ENCODE assay signal across 15 cellular contexts in genomic region chr4:6686104-6686787, GRCh38. TPM values are rescaled to one million over a fixed set of nuclear protein-coding genes. Genes with fewer than 3 reads are reported as not detected.
DNase-seq lines count a peak whose midpoint lies in the region; ATAC-seq and TF ChIP-seq lines count a peak whose summit lies in the region.
"Had no signal": no experiment of that assay in that cellular context is flagged by ENCODE, and none has a peak within 500 bp of the region (broad histone marks: within the 10 kb centered on the region; RNA-seq: fewer than 3 reads in every experiment).

No MANE protein-coding gene starts in this region.

- no peaks in the 10 kb centered on the region for H3K27me3 ChIP-seq in CD8-positive, alpha-beta memory T cell (ENCODE audit: insufficient read depth, low read length, poor library complexity, severe bottlenecking)
- no peaks in the 10 kb centered on the region for H3K27me3 ChIP-seq in osteoblast (ENCODE audit: insufficient read depth, low read length)

- peaks cover 61% of the 10 kb centered on the region for H3K4me1 Mint-ChIP-seq in activated CD8-positive, alpha-beta memory T cell treated with anti-CD3 and anti-CD28 coated beads, Interleukin-2, amount 10 ng/mL, durations not matched to agents 7 days and 5 days
- peaks cover 56 to 73% (median 70%) of the 10 kb centered on the region in 3 donors for H3K4me1 Mint-ChIP-seq in CD8-positive, alpha-beta memory T cell
- H3K4me1 Mint-ChIP-seq in WTC11 = peaks cover 24% of the 10 kb centered on the region
- peaks cover 25% of the 10 kb centered on the region for H3K4me1 Mint-ChIP-seq in chondrocyte (ENCODE audit: low read depth)

- TF ChIP-seq CTCF in WTC11 (IDR thresholded peaks at IDR 0.05) = no peak
- no peak for TF ChIP-seq CTCF in osteoblast (IDR thresholded peaks at IDR 0.05; ENCODE audit: extremely low read depth, low read depth, low read length)
- TF ChIP-seq CTCF in chondrocyte (IDR thresholded peaks at IDR 0.05) = no peak

- no peak overlapping the region for H3K4me3 ChIP-seq in CD8-positive, alpha-beta memory T cell (ENCODE audit: low read length)
- H3K4me3 ChIP-seq in osteoblast (ENCODE audit: insufficient read depth, low read length) = no peak overlapping the region
- H3K4me3 ChIP-seq: GM23248, PC-9 had no signal

- no peak for DNase-seq in activated CD8-positive, alpha-beta memory T cell treated with anti-CD3 and anti-CD28 coated beads, Interleukin-2, amount 10 ng/mL, durations not matched to agents 7 days and 5 days
- DNase-seq in activated CD8-positive, alpha-beta memory T cell treated with anti-CD3 and anti-CD28 coated beads, Interleukin-2, amount 50 U/mL, for 48 hours = no peak
- DNase-seq in CD8-positive, alpha-beta memory T cell = no peak
- no peak for DNase-seq in WTC11 (ENCODE audit: low spot score)
- DNase-seq in osteoblast (ENCODE audit: insufficient read length, low spot score, missing footprints) = peak; percentile 31
- no peak for DNase-seq in middle frontal gyrus (ENCODE audit: extremely low spot score, low spot score)
- no peak for DNase-seq in COLO668 (lab: John Stamatoyannopoulos, UW; ENCODE audit: unreplicated experiment)
- no peak for DNase-seq in chondrocyte (ENCODE audit: low spot score)
- DNase-seq: C1 segment of cervical spinal cord, DMS79 treated with DMSO at 0.1 percent for 48 hours, GM23248, NCI-H187 treated with DMSO at 0.1 percent for 48 hours, NCI-H446 had no signal

- H3K9me3 Mint-ChIP-seq in activated CD8-positive, alpha-beta memory T cell treated with anti-CD3 and anti-CD28 coated beads, Interleukin-2, amount 10 ng/mL, durations not matched to agents 7 days and 5 days (ENCODE audit: low read depth) = no peaks in the 10 kb centered on the region
- H3K9me3 Mint-ChIP-seq in CD8-positive, alpha-beta memory T cell = no peaks in the 10 kb centered on the region
- H3K9me3 Mint-ChIP-seq in WTC11 = peaks cover 5% of the 10 kb centered on the region
- no peaks in the 10 kb centered on the region for H3K9me3 Mint-ChIP-seq in chondrocyte (ENCODE audit: low read depth)

- ATAC-seq in activated CD8-positive, alpha-beta memory T cell treated with anti-CD3 and anti-CD28 coated beads, Interleukin-2, amount 10 ng/mL, durations not matched to agents 7 days and 5 days = no peak
- ATAC-seq in WTC11 = no peak

- H4K20me1 ChIP-seq in osteoblast (ENCODE audit: insufficient read depth, low read length) = no peaks in the 10 kb centered on the region

- H3K9me3 ChIP-seq in CD8-positive, alpha-beta memory T cell (ENCODE audit: low read length) = no peaks in the 10 kb centered on the region
- H3K9me3 ChIP-seq in osteoblast (ENCODE audit: low read depth, low read length) = no peaks in the 10 kb centered on the region

- no peaks in the 10 kb centered on the region for H3K79me2 ChIP-seq in osteoblast (ENCODE audit: insufficient read depth, low read length)

- H3K27me3 Mint-ChIP-seq in activated CD8-positive, alpha-beta memory T cell treated with anti-CD3 and anti-CD28 coated beads, Interleukin-2, amount 10 ng/mL, durations not matched to agents 7 days and 5 days = no peaks in the 10 kb centered on the region
- no peaks in the 10 kb centered on the region for H3K27me3 Mint-ChIP-seq in CD8-positive, alpha-beta memory T cell
- H3K27me3 Mint-ChIP-seq in WTC11 (ENCODE audit: low read depth) (peaks cover 4% of the 10 kb centered on the region; the same call in 1 of the 2 replicates), chondrocyte (ENCODE audit: low read depth) (no peaks in the 10 kb centered on the region)

- POLR2A ChIA-PET in CD8-positive, alpha-beta memory T cell (lab: Charles Lee) = interaction anchor here (1.1 kb wide), 1 partner anchor 45 kb away, joined by 6 read pairs; the partner anchor contains the start of gene MRFAP1
- POLR2A ChIA-PET in WTC11 (lab: Charles Lee) = no interaction called here

- H3K27ac Mint-ChIP-seq in activated CD8-positive, alpha-beta memory T cell treated with anti-CD3 and anti-CD28 coated beads, Interleukin-2, amount 10 ng/mL, durations not matched to agents 7 days and 5 days = peak overlapping the region; percentile 49
- peak overlapping the region; percentile 58 to 99 (median 89) for H3K27ac Mint-ChIP-seq in CD8-positive, alpha-beta memory T cell
- H3K27ac Mint-ChIP-seq in WTC11 (no peak overlapping the region), chondrocyte (ENCODE audit: unreplicated experiment) (no peak overlapping the region)

- H2AFZ ChIP-seq in osteoblast (ENCODE audit: low read length) = no peak overlapping the region
- H2AFZ ChIP-seq: GM23248, PC-9 had no signal

- no peaks in the 10 kb centered on the region for H3K36me3 ChIP-seq in CD8-positive, alpha-beta memory T cell (ENCODE audit: insufficient read depth, low read length)
- no peaks in the 10 kb centered on the region for H3K36me3 ChIP-seq in osteoblast (ENCODE audit: insufficient read depth, low read length)

- peaks cover 10% of the 10 kb centered on the region for H3K36me3 Mint-ChIP-seq in activated CD8-positive, alpha-beta memory T cell treated with anti-CD3 and anti-CD28 coated beads, Interleukin-2, amount 10 ng/mL, durations not matched to agents 7 days and 5 days
- H3K36me3 Mint-ChIP-seq in CD8-positive, alpha-beta memory T cell = peaks cover 0 to 16% (median 2%) of the 10 kb centered on the region in 3 donors
- H3K36me3 Mint-ChIP-seq in WTC11 = no peaks in the 10 kb centered on the region
- H3K36me3 Mint-ChIP-seq in chondrocyte (ENCODE audit: low read depth) = no peaks in the 10 kb centered on the region

- no peak overlapping the region for H3K27ac ChIP-seq in CD8-positive, alpha-beta memory T cell (ENCODE audit: low read depth, low read length)
- H3K27ac ChIP-seq in osteoblast (ENCODE audit: low read depth, low read length) = no peak overlapping the region
- H3K27ac ChIP-seq: GM23248, KMS-11, PC-9 had no signal

- peaks cover 40% of the 10 kb centered on the region for H3K4me1 ChIP-seq in CD8-positive, alpha-beta memory T cell (ENCODE audit: insufficient read depth, low read length)
- H3K4me1 ChIP-seq in osteoblast (ENCODE audit: insufficient read depth, low read length) = peaks cover 12% of the 10 kb centered on the region

- no peak overlapping the region for H3K4me2 ChIP-seq in osteoblast (ENCODE audit: insufficient read depth, low read length)
- H3K4me2 ChIP-seq: KMS-11, PC-9 had no signal

- no peak overlapping the region for H3K4me3 Mint-ChIP-seq in activated CD8-positive, alpha-beta memory T cell treated with anti-CD3 and anti-CD28 coated beads, Interleukin-2, amount 10 ng/mL, durations not matched to agents 7 days and 5 days
- H3K4me3 Mint-ChIP-seq in CD8-positive, alpha-beta memory T cell = peak overlapping the region in 2 of 7 donors; percentile 41 to 42
- H3K4me3 Mint-ChIP-seq in WTC11 (no peak overlapping the region), chondrocyte (ENCODE audit: unreplicated experiment) (no peak overlapping the region)

- CTCF ChIA-PET in activated CD8-positive, alpha-beta memory T cell treated with anti-CD3 and anti-CD28 coated beads, Interleukin-2, amount 10 ng/mL, durations not matched to agents 7 days and 5 days (lab: Charles Lee) = interaction anchor here (0.7 to 5.6 kb wide), 5 partner anchors 11 to 22 kb away, joined by 3 to 104 read pairs (median 3); partner anchors contain the start of gene MRFAP1L1
- CTCF ChIA-PET in CD8-positive, alpha-beta memory T cell (lab: Charles Lee) = interaction anchor here (0.8 to 5.5 kb wide), 2 partner anchors 11 to 31 kb away, joined by 4 to 108 read pairs; a partner anchor contains a TSS
- CTCF ChIA-PET in WTC11 (lab: Charles Lee) = interaction anchor here (1.9 to 5.1 kb wide), 2 partner anchors 11 to 16 kb away, joined by 11 to 56 read pairs; no protein-coding TSS in a partner anchor

TF ChIP-seq in WTC11, 78 proteins besides CTCF, POLR2A, EP300 and RAD21:
- TF ChIP-seq GTF2I (CRISPR knock-in tag; conservative IDR thresholded peaks at IDR 0.05) (0 out of 2 replicates have a peak, but pooled peaks have one; percentile 9), FOXP1 (CRISPR knock-in tag; IDR thresholded peaks at IDR 0.05; ENCODE audit: borderline replicate concordance) (no peak)

RNA-seq across cellular contexts. Expression of gene S100P, which starts 7.4 kb away (rescaled TPM):
- total RNA-seq in activated CD8-positive, alpha-beta memory T cell treated with anti-CD3 and anti-CD28 coated beads, Interleukin-2, amount 10 ng/mL, durations not matched to agents 7 days and 5 days = 1 to 10 TPM; 1.3 to 5.6 TPM
- 1 to 10 TPM; 1.0 to 1.2 TPM for total RNA-seq in CD8-positive, alpha-beta memory T cell
- 1.7 TPM for polyA plus RNA-seq in CD8-positive, alpha-beta memory T cell
- total RNA-seq in WTC11 (2021) = 0.55 TPM in 1 of 3 replicates, not detected in the others
- total RNA-seq in osteoblast = 0.29 and 0.36 TPM in 2 replicates
- 0.95 to 1.1 TPM in 2 of 3 replicates, not detected in the other for total RNA-seq in chondrocyte
- total RNA-seq: GM23248 had no signal

RNA-seq across cellular contexts. Expression of gene MRFAP1L1, which starts 23.4 kb away (rescaled TPM):
- 10 to 100 TPM; 60.7 to 61.9 TPM for total RNA-seq in activated CD8-positive, alpha-beta memory T cell treated with anti-CD3 and anti-CD28 coated beads, Interleukin-2, amount 10 ng/mL, durations not matched to agents 7 days and 5 days
- 10 to 100 TPM; 54.9 to 55.9 TPM for total RNA-seq in CD8-positive, alpha-beta memory T cell
- 142 TPM for polyA plus RNA-seq in CD8-positive, alpha-beta memory T cell
- total RNA-seq in WTC11 (2021) = 52.0 to 56.9 TPM (median 54.4 TPM) in 3 replicates
- total RNA-seq in osteoblast = 38.0 and 39.2 TPM in 2 replicates
- 44.7 to 52.9 TPM (median 46.5 TPM) in 3 replicates for total RNA-seq in chondrocyte

RNA-seq across cellular contexts. Expression of gene BLOC1S4, which starts 29.7 kb away (rescaled TPM):
- total RNA-seq in activated CD8-positive, alpha-beta memory T cell treated with anti-CD3 and anti-CD28 coated beads, Interleukin-2, amount 10 ng/mL, durations not matched to agents 7 days and 5 days = 10 to 100 TPM; 21.8 to 22.3 TPM
- 10 to 100 TPM; 21.5 to 22.9 TPM for total RNA-seq in CD8-positive, alpha-beta memory T cell
- polyA plus RNA-seq in CD8-positive, alpha-beta memory T cell = 96.7 TPM
- total RNA-seq in WTC11 (2021) (21.4 to 23.4 TPM (median 21.9 TPM) in 3 replicates), osteoblast (10.0 and 10.9 TPM in 2 replicates), chondrocyte (15.5 to 16.7 TPM (median 16.2 TPM) in 3 replicates)

RNA-seq across cellular contexts. Expression of gene MRFAP1, which starts 45.8 kb away (rescaled TPM):
- 100 to 1,000 TPM; 109 to 122 TPM for total RNA-seq in activated CD8-positive, alpha-beta memory T cell treated with anti-CD3 and anti-CD28 coated beads, Interleukin-2, amount 10 ng/mL, durations not matched to agents 7 days and 5 days
- total RNA-seq in CD8-positive, alpha-beta memory T cell = 100 to 1,000 TPM; 122 to 126 TPM
- 175 TPM for polyA plus RNA-seq in CD8-positive, alpha-beta memory T cell
- total RNA-seq in WTC11 (2021) (296 to 319 TPM (median 303 TPM) in 3 replicates), osteoblast (94.1 and 95.2 TPM in 2 replicates), chondrocyte (247 to 293 TPM (median 250 TPM) in 3 replicates)

Comparison
In these comparisons a context has a peak if more than half of its experiments do, and no peak if none do; other contexts are left out.
1. H3K27ac Mint-ChIP-seq: peak in activated CD8-positive, alpha-beta memory T cell treated with anti-CD3 and anti-CD28 coated beads, Interleukin-2, amount 10 ng/mL, durations not matched to agents 7 days and 5 days (single experiment) and CD8-positive, alpha-beta memory T cell (8 of 8); none in WTC11 (single experiment) and chondrocyte (single experiment).